In the genomic region with DNA sequence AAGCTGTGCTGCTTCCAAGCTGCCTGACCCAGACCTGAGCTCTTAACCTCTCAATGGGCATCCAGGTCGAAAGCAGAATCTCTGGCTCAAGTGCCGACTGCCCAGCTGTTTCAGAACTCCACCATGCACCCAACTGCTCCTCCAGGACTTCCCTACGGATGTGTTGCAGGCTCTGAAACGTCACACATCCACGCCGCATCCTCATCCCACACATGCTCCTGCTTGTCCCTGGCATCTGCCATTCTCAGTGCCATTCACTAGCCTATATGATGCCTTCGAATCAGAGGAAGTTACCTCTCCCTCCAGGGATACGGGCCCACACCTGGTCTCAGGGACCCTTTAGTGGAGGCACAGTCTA, we compare ENCODE assay signal across 10 cellular contexts. TPM values are rescaled to one million over a fixed set of nuclear protein-coding genes. Genes with fewer than 3 reads are reported as not detected.
DNase-seq lines count a peak whose midpoint lies in the region; ATAC-seq and TF ChIP-seq lines count a peak whose summit lies in the region.
"Had no signal": no experiment of that assay in that cellular context is flagged by ENCODE, and none has a peak within 500 bp of the region (broad histone marks: within the 10 kb centered on the region; RNA-seq: fewer than 3 reads in every experiment).

No MANE protein-coding gene starts in this region.

- H3K9me2 ChIP-seq in SK-N-SH, result no peaks in the 10 kb centered on the region

- H3K27ac Mint-ChIP-seq in WTC11, result peak overlapping the region; percentile 76; the same call in 1 of the 2 replicates

- H3K4me1 ChIP-seq in SK-N-SH (ENCODE audit: control insufficient read depth in 1 of 2, insufficient read depth in 2 of 2, low read depth in 1 of 2, low read length in 1 of 2), result peaks cover 4 to 16% of the 10 kb centered on the region in 2 experiments; a peak in 1 of 4 replicates

- peak overlapping the region; percentile 55 to 77; a peak in 3 of 4 replicates for H3K4me3 ChIP-seq in SK-N-SH (ENCODE audit: low read depth in 2 of 2, low read length in 1 of 2)
- H3K4me3 ChIP-seq in fibroblast of the aortic adventitia (ENCODE audit: low read depth, low read length), result peak overlapping the region; percentile 57
- H3K4me3 ChIP-seq in skin epidermis, result peak overlapping the region in 4 of 7 experiments; percentile 27 to 46 (median 35)

- no peaks in the 10 kb centered on the region for H3K79me2 ChIP-seq in SK-N-SH (ENCODE audit: insufficient read depth)

- no peak overlapping the region for H3K9ac ChIP-seq in SK-N-SH

- DNase-seq in SK-N-SH (no peak), WTC11 (ENCODE audit: low spot score) (no peak), fibroblast of the aortic adventitia (ENCODE audit: low read depth) (no peak), SK-N-DZ (ENCODE audit: low spot score) (no peak), DMS79 treated with DMSO at 0.1 percent for 48 hours (lab: John Stamatoyannopoulos, UW) (no peak), SIG-M5 (lab: John Stamatoyannopoulos, UW) (no peak)
- DNase-seq: cortex of kidney had no signal

- TF ChIP-seq CTCF in SK-N-SH (IDR thresholded peaks at IDR 0.05), result no peak
- no peak for TF ChIP-seq CTCF in WTC11 (IDR thresholded peaks at IDR 0.05)
- TF ChIP-seq CTCF in fibroblast of the aortic adventitia (IDR thresholded peaks at IDR 0.05; ENCODE audit: insufficient read depth, low read length), result no peak

- peak overlapping the region; percentile 79 for H3K4me3 Mint-ChIP-seq in WTC11

- WGBS in SK-N-SH (ENCODE audit: low lambda C conversion rate), result 68% methylated on average over 8 of the region's 8 CpGs

- TF ChIP-seq RAD21 in SK-N-SH (IDR thresholded peaks at IDR 0.05; ENCODE audit: low read length), result no peak

- H3K36me3 ChIP-seq in SK-N-SH (replicated peaks in 1 of 2; ENCODE audit: control insufficient read depth in 1 of 2, insufficient read depth in 2 of 2, low read length in 1 of 2), result no peaks in the 10 kb centered on the region

- no peak for TF ChIP-seq EP300 in SK-N-SH (IDR thresholded peaks at IDR 0.05; ENCODE audit: borderline replicate concordance in 1 of 2, low read depth in 1 of 2, low read length in 1 of 2)

- POLR2A ChIA-PET in SK-N-SH (lab: Yijun Ruan, JAX), result interaction anchor here (0.6 kb wide), 1 partner anchor 43 kb away, joined by 3 read pairs; no protein-coding TSS in a partner anchor
- POLR2A ChIA-PET in WTC11 (lab: Charles Lee), result interaction anchor here (0.9 to 1.9 kb wide), 4 partner anchors 12 to 155 kb away, joined by 3 to 7 read pairs (median 6); a partner anchor contains a TSS

- ATAC-seq in SK-N-SH treated with all-trans-retinoic acid at 6 μM for 48 hours (no peak), WTC11 (no peak)

- H3K27ac ChIP-seq in SK-N-SH (ENCODE audit: low read depth in 2 of 2, low read length in 1 of 2) (no peak overlapping the region), skin epidermis (peak overlapping the region in 1 of 21 experiments; percentile 69)

- no peaks in the 10 kb centered on the region for H3K9me3 ChIP-seq in SK-N-SH

- H3K4me2 ChIP-seq in SK-N-SH, result peak overlapping the region; percentile 98

- peaks cover 4% of the 10 kb centered on the region for H3F3A ChIP-seq in SK-N-SH (replicated peaks; ENCODE audit: insufficient read depth)

- CTCF ChIA-PET in SK-N-SH (lab: Yijun Ruan, JAX) (interaction anchor here (0.5 to 8.1 kb wide), 52 partner anchors 9 to 1268 kb away, joined by 3 to 143 read pairs (median 4); a partner anchor contains a TSS), WTC11 (lab: Charles Lee) (interaction anchor here (0.5 to 4.8 kb wide), 57 partner anchors 12 to 1367 kb away, joined by 3 to 152 read pairs (median 5); a partner anchor contains a TSS)

- H2AFZ ChIP-seq in SK-N-SH (ENCODE audit: low read depth), result peak overlapping the region; percentile 78; the same call in 1 of the 2 replicates

- H3K27me3 Mint-ChIP-seq in WTC11 (ENCODE audit: low read depth), result peaks cover 36% of the 10 kb centered on the region

- no peaks in the 10 kb centered on the region for H3K36me3 Mint-ChIP-seq in WTC11

- no peaks in the 10 kb centered on the region for H4K20me1 ChIP-seq in SK-N-SH (ENCODE audit: insufficient read depth)

- H3K9me3 Mint-ChIP-seq in WTC11, result no peaks in the 10 kb centered on the region

- H3K27me3 ChIP-seq in SK-N-SH (ENCODE audit: insufficient read depth), result no peaks in the 10 kb centered on the region

- peaks cover 22% of the 10 kb centered on the region for H3K4me1 Mint-ChIP-seq in WTC11

TF ChIP-seq in SK-N-SH, 30 proteins besides CTCF, POLR2A, EP300 and RAD21 (continues in another document):
- TF ChIP-seq, protein P1, sequence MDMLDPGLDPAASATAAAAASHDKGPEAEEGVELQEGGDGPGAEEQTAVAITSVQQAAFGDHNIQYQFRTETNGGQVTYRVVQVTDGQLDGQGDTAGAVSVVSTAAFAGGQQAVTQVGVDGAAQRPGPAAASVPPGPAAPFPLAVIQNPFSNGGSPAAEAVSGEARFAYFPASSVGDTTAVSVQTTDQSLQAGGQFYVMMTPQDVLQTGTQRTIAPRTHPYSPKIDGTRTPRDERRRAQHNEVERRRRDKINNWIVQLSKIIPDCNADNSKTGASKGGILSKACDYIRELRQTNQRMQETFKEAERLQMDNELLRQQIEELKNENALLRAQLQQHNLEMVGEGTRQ (IDR thresholded peaks at IDR 0.05; ENCODE audit: borderline replicate concordance, low read depth, low read length), result no peak
- TF ChIP-seq ELF1 (IDR thresholded peaks at IDR 0.05), result no peak
- no peak for TF ChIP-seq GATA2 (CRISPR knock-in tag; IDR thresholded peaks at IDR 0.05)
- TF ChIP-seq EZH2phosphoT487 (IDR thresholded peaks at IDR 0.05; ENCODE audit: borderline replicate concordance, low read depth), result no peak
- TF ChIP-seq SMC3 (IDR thresholded peaks at IDR 0.05; ENCODE audit: low read depth, low read length), result no peak

TF ChIP-seq in SK-N-SH treated with all-trans-retinoic acid at 6 μM for 48 hours, 23 proteins besides CTCF, POLR2A, EP300 and RAD21 (continues in another document):
- TF ChIP-seq GLIS3 (CRISPR knock-in tag; IDR thresholded peaks at IDR 0.05) (no peak), ZFP30 (CRISPR knock-in tag; IDR thresholded peaks at IDR 0.05) (no peak), TOX (CRISPR knock-in tag; IDR thresholded peaks at IDR 0.05; ENCODE audit: borderline replicate concordance) (no peak)
- TF ChIP-seq, protein P2, sequence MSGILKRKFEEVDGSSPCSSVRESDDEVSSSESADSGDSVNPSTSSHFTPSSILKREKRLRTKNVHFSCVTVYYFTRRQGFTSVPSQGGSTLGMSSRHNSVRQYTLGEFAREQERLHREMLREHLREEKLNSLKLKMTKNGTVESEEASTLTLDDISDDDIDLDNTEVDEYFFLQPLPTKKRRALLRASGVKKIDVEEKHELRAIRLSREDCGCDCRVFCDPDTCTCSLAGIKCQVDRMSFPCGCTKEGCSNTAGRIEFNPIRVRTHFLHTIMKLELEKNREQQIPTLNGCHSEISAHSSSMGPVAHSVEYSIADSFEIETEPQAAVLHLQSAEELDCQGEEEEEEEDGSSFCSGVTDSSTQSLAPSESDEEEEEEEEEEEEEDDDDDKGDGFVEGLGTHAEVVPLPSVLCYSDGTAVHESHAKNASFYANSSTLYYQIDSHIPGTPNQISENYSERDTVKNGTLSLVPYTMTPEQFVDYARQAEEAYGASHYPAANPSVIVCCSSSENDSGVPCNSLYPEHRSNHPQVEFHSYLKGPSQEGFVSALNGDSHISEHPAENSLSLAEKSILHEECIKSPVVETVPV (CRISPR knock-in tag; IDR thresholded peaks at IDR 0.05), result no peak

TF ChIP-seq in WTC11, 78 proteins besides CTCF, POLR2A, EP300 and RAD21:
- TF ChIP-seq, protein P3, sequence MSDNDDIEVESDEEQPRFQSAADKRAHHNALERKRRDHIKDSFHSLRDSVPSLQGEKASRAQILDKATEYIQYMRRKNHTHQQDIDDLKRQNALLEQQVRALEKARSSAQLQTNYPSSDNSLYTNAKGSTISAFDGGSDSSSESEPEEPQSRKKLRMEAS (CRISPR knock-in tag; IDR thresholded peaks at IDR 0.05), result no peak
- 0 out of 2 replicates have a peak, but pooled peaks have one; percentile 21 for TF ChIP-seq TCF7 (CRISPR knock-in tag; IDR thresholded peaks at IDR 0.05; ENCODE audit: low read depth)

RNA-seq across cellular contexts. Expression of a gene that starts 11.2 kb away (rescaled TPM):
- polyA plus RNA-seq in SK-N-SH (2012; rRNA removed), result not detected in 2 replicates
- polyA plus RNA-seq in SK-N-SH (2012; cell fraction: cytosol; rRNA removed), result not detected in 2 replicates
- not detected in 2 replicates for polyA plus RNA-seq in SK-N-SH (2012; cell fraction: nucleus; rRNA removed)
- total RNA-seq in WTC11 (2021) (not detected in 3 replicates), fibroblast of the aortic adventitia (ENCODE audit: low replicate concordance) (not detected in 2 replicates)
- polyA plus RNA-seq in SK-N-DZ (2014; cell fraction: cytosol; rRNA removed), result not detected in 2 replicates
- not detected in 2 replicates for polyA plus RNA-seq in SK-N-DZ (2014; cell fraction: nucleus; rRNA removed)
- total RNA-seq: LHCN-M2 had no signal

RNA-seq across cellular contexts. Expression of a gene that starts 41.4 kb away (rescaled TPM):
- polyA plus RNA-seq in SK-N-SH (2012; rRNA removed), result not detected in 2 replicates
- polyA plus RNA-seq in SK-N-SH (2012; cell fraction: cytosol; rRNA removed), result not detected in 2 replicates
- not detected in 2 replicates for polyA plus RNA-seq in SK-N-SH (2012; cell fraction: nucleus; rRNA removed)
- total RNA-seq in WTC11 (2021), result not detected in 3 replicates
- not detected in 2 replicates for total RNA-seq in fibroblast of the aortic adventitia (ENCODE audit: low replicate concordance)
- polyA plus RNA-seq in SK-N-DZ (2014; cell fraction: cytosol; rRNA removed), result not detected in 2 replicates
- not detected in 2 replicates for polyA plus RNA-seq in SK-N-DZ (2014; cell fraction: nucleus; rRNA removed)
- total RNA-seq: LHCN-M2 had no signal

RNA-seq across cellular contexts. Expression of a gene that starts 53.4 kb away (rescaled TPM):
- not detected in 2 replicates for polyA plus RNA-seq in SK-N-SH (2012; rRNA removed)
- polyA plus RNA-seq in SK-N-SH (2012; cell fraction: cytosol; rRNA removed), result not detected in 2 replicates
- polyA plus RNA-seq in SK-N-SH (2012; cell fraction: nucleus; rRNA removed), result not detected in 2 replicates
- total RNA-seq in WTC11 (2021) (0.41 to 0.63 TPM (median 0.57 TPM) in 3 replicates), fibroblast of the aortic adventitia (ENCODE audit: low replicate concordance) (0.08 and 0.36 TPM in 2 replicates)
- 0.16 TPM in 1 of 2 replicates, not detected in the other for polyA plus RNA-seq in SK-N-DZ (2014; cell fraction: cytosol; rRNA removed)
- 0.06 TPM in 1 of 2 replicates, not detected in the other for polyA plus RNA-seq in SK-N-DZ (2014; cell fraction: nucleus; rRNA removed)
- total RNA-seq: LHCN-M2 had no signal
